Comparison of ENCODE assay signal across 8 cellular contexts in the genomic region with DNA sequence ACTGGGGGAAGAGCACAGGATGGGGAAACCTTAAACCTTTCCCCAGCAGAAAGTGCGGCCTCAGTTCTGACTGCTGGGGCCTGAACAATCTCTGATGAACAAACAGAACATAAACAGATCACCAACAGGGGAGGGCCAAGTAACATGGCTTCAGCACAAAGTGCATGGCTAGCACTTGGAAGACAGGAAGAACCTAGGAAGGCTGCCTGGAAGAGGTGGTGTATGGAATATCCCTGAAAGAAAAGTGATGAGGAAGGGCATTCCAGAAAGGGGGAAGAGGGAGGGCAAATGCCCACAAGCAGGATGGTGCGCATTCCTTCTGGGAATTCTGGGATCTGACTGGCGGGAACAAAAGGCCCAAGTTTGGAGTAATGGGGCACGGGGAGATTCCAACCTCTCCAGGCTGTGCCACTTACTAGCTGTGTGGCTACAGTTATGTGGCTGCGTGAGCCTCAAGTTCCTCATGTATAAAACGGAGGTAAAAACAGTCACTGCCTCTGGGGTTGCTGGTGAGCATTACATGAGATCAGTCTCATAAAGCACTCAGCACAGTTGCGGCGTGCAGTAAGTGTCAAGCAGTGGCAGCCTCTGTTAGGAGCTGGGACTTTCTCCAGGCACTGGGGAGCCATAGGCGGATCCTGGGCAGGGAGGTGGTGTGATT. TPM values are rescaled to one million over a fixed set of nuclear protein-coding genes. Genes with fewer than 3 reads are reported as not detected.
A peak's percentile ranks its signal among the peaks of the same experiment; 100 is the strongest.
DNase-seq lines count a peak whose midpoint lies in the region; ATAC-seq and TF ChIP-seq lines count a peak whose summit lies in the region.

No MANE protein-coding gene starts in this region.

- H3K27me3 Mint-ChIP-seq in memory B cell: peaks cover 2% of the 10 kb centered on the region

- POLR2A ChIA-PET in A673 (lab: Charles Lee; ENCODE audit: low non-redundant PET): no interaction called here

- peak; percentile 50 for DNase-seq in A673 (ENCODE audit: low spot score)
- no peak for DNase-seq in ascending aorta (ENCODE audit: low spot score in 2 of 2)
- peak in 1 of 2 donors; percentile 23 for DNase-seq in memory B cell (ENCODE audit: low spot score in 2 of 2)
- DNase-seq in NCI-H345 (lab: John Stamatoyannopoulos, UW): no peak
- no peak for DNase-seq in DMS79 treated with DMSO at 0.1 percent for 48 hours (lab: John Stamatoyannopoulos, UW)
- no peak for DNase-seq in C1 segment of cervical spinal cord (lab: John Stamatoyannopoulos, UW)

- BruUV-seq in A673 (replicated peaks; lab: Mats Ljungman, UMichigan): no TSS peak

- H3K4me1 Mint-ChIP-seq in memory B cell: peaks cover 16% of the 10 kb centered on the region

- H3K9me3 ChIP-seq in A673 (ENCODE audit: low read depth, low read length, poor library complexity, severe bottlenecking) (no peaks in the 10 kb centered on the region), ascending aorta (no peaks in the 10 kb centered on the region)

- TF ChIP-seq CTCF in A673 (conservative IDR thresholded peaks at IDR 0.05; ENCODE audit: low read depth, low read length): no peak
- no peak for TF ChIP-seq CTCF in ascending aorta (IDR thresholded peaks at IDR 0.05)

- H3K27ac Mint-ChIP-seq in memory B cell: no peak overlapping the region

- CTCF ChIA-PET in A673 (lab: Charles Lee): no interaction called here

- H3K27me3 ChIP-seq in A673 (replicated peaks; ENCODE audit: insufficient read depth, low read depth, low read length, poor library complexity) (no peaks in the 10 kb centered on the region), ascending aorta (no peaks in the 10 kb centered on the region)

- ATAC-seq in HG03103 (IDR thresholded peaks at IDR 0.05; ENCODE audit: low read depth, unreplicated experiment) (peak; percentile 52), memory B cell (ENCODE audit: low read depth) (peak; percentile 84), HG03354 (IDR thresholded peaks at IDR 0.05; ENCODE audit: poor library complexity, severe bottlenecking, unreplicated experiment) (no peak)

- peak overlapping the region; percentile 76 for H3K4me3 Mint-ChIP-seq in memory B cell

- no peaks in the 10 kb centered on the region for H3K9me3 Mint-ChIP-seq in memory B cell

- H3K4me1 ChIP-seq in A673 (ENCODE audit: insufficient read depth, low read length, poor library complexity, severe bottlenecking) (peaks cover 38% of the 10 kb centered on the region), ascending aorta (peaks cover 46 to 60% of the 10 kb centered on the region in 2 donors)

- H3K36me3 ChIP-seq in A673 (ENCODE audit: insufficient read depth, low read length, poor library complexity, severe bottlenecking): no peaks in the 10 kb centered on the region
- peaks cover 3 to 20% of the 10 kb centered on the region in 2 donors for H3K36me3 ChIP-seq in ascending aorta

- H3K27ac ChIP-seq in A673 (ENCODE audit: low read depth, low read length, poor library complexity, severe bottlenecking): peak overlapping the region; percentile 75
- peak overlapping the region; percentile 98 to 99 for H3K27ac ChIP-seq in ascending aorta

- H3K4me3 ChIP-seq in A673 (ENCODE audit: low read depth, low read length, poor library complexity, severe bottlenecking): peak overlapping the region; percentile 47
- H3K4me3 ChIP-seq in ascending aorta: peak overlapping the region; percentile 57 to 90

- intact Hi-C loops in A673 (cut with micrococcal nuclease; ENCODE audit: unreplicated experiment): no loop called here
- intact Hi-C loops in ascending aorta (cut with DNase I): loop anchor here (2.0 to 10.0 kb wide), 2 partner anchors 15 to 631 kb away; no protein-coding TSS in a partner anchor

- no peaks in the 10 kb centered on the region for H3K36me3 Mint-ChIP-seq in memory B cell

RNA-seq across cellular contexts. Expression of a gene that starts 1.6 kb away (rescaled TPM):
- 25.9 and 58.3 TPM in 2 replicates for total RNA-seq in A673 (2021)
- total RNA-seq in ascending aorta: 341 TPM

RNA-seq across cellular contexts. Expression of a gene that starts 12.5 kb away (rescaled TPM):
- total RNA-seq in A673 (2021) (not detected in 2 replicates), ascending aorta (not detected)

RNA-seq across cellular contexts. Expression of a gene that starts 35.8 kb away (rescaled TPM):
- not detected in 2 replicates for total RNA-seq in A673 (2021)
- not detected for total RNA-seq in ascending aorta
